ENCODE assay signal across 10 cellular contexts in the genomic region with DNA sequence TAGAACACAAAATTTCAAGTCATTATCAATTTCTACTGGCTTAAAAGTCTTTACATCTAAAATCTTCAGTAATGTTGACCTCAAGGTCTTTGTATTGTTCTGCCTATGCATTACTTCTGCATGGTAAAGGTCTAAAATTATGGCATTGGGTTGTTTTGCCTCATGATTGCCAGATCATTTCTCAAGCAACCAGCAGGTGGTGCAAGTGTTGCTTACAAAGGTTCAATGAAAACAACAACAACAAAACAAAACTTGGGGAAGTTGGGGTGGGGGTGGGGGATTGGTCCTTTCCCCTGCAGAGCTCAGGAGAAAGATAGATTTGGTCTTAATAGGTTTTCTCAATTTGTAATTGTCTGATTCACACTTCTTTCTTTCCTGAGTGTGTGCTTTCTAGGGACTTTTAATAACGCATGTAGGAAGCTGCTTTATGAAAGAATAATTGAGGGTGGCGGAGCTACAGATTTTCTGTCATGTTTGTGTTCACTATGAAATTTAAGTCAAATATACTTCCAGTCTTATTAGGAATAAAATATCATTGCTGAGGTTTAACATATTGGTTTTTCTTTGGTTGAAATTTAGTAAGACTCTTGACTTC.
A peak's percentile ranks its signal among the peaks of the same experiment; 100 is the strongest.
DNase-seq lines count a peak whose midpoint lies in the region; ATAC-seq, FAIRE-seq and TF ChIP-seq lines count a peak whose summit lies in the region.
"Had no signal": no experiment of that assay in that cellular context is flagged by ENCODE, and none has a peak within 500 bp of the region (broad histone marks: within the 10 kb centered on the region; RNA-seq: fewer than 3 reads in every experiment).

No MANE protein-coding gene starts in this region.

- CTCF ChIA-PET in endothelial cell of umbilical vein (lab: Charles Lee), result interaction anchor here (0.7 to 2.1 kb wide), 5 partner anchors 10 to 800 kb away, joined by 3 to 8 read pairs (median 4); no protein-coding TSS in a partner anchor

- TF ChIP-seq CTCF in endothelial cell of umbilical vein (IDR thresholded peaks at IDR 0.05; ENCODE audit: extremely low read depth in 1 of 2, insufficient read depth in 1 of 2, low read depth in 1 of 2, low read length in 2 of 2), result peak in 1 of 2 donors; percentile 21

- H3K27me3 ChIP-seq in endothelial cell of umbilical vein (ENCODE audit: control insufficient read depth in 2 of 2, insufficient read depth in 2 of 2, low read length in 2 of 2), result no peaks in the 10 kb centered on the region
- H3K27me3 ChIP-seq: Peyer's patch had no signal

- intact Hi-C loops in endothelial cell of umbilical vein (cut with micrococcal nuclease), result loop anchor here (1.0 to 5.0 kb wide), 2 partner anchors 113 to 891 kb away; no protein-coding TSS in a partner anchor

- TF ChIP-seq POLR2A in endothelial cell of umbilical vein (IDR thresholded peaks at IDR 0.05; ENCODE audit: low read depth, low read length), result no peak

- no peak overlapping the region for H3K4me2 ChIP-seq in endothelial cell of umbilical vein (ENCODE audit: insufficient read depth, low read length)

- dilution Hi-C loops in endothelial cell of umbilical vein (cut with MboI; ENCODE audit: extremely low pct_ligation_motif_present, low sequenced_read_pairs), result no loop called here

- no peak for FAIRE-seq in endothelial cell of umbilical vein (lab: Jason Lieb, UNC)

- no peaks in the 10 kb centered on the region for H3K4me1 ChIP-seq in endothelial cell of umbilical vein (ENCODE audit: control insufficient read depth, extremely low read depth, insufficient read depth, low read length)
- H3K4me1 ChIP-seq: Peyer's patch had no signal

- POLR2A ChIA-PET in endothelial cell of umbilical vein (lab: Charles Lee), result no interaction called here

- H3K9ac ChIP-seq in endothelial cell of umbilical vein (replicated peaks; ENCODE audit: extremely low read depth, insufficient read depth, low read length), result no peak overlapping the region

- ATAC-seq in GM21528 (IDR thresholded peaks at IDR 0.05; ENCODE audit: low FRiP score, unreplicated experiment) (no peak), GM18502 (IDR thresholded peaks at IDR 0.05; ENCODE audit: poor library complexity, unreplicated experiment) (no peak)
- ATAC-seq: left colon had no signal

- H3K4me3 ChIP-seq in endothelial cell of umbilical vein (replicated peaks in 1 of 3; ENCODE audit: insufficient read depth in 1 of 3, low read depth in 1 of 3, low read length in 3 of 3), result no peak overlapping the region
- H3K4me3 ChIP-seq: Peyer's patch had no signal

- H3K9me1 ChIP-seq in endothelial cell of umbilical vein (replicated peaks; ENCODE audit: control insufficient read depth, extremely low read depth, insufficient read depth, low read length), result no peaks in the 10 kb centered on the region

- H3K79me2 ChIP-seq in endothelial cell of umbilical vein (ENCODE audit: control insufficient read depth, insufficient read depth, low read length), result no peaks in the 10 kb centered on the region

- no peak overlapping the region for H3K27ac ChIP-seq in endothelial cell of umbilical vein (ENCODE audit: insufficient read depth, low read depth, low read length)
- H3K27ac ChIP-seq: Peyer's patch had no signal

- no peak overlapping the region for H2AFZ ChIP-seq in endothelial cell of umbilical vein (ENCODE audit: low read depth, low read length)

- no TSS peak for BruUV-seq in endothelial cell of umbilical vein (replicated peaks; lab: Mats Ljungman, UMichigan)

- H3K36me3 ChIP-seq in endothelial cell of umbilical vein (ENCODE audit: control insufficient read depth in 2 of 2, extremely low read depth in 1 of 2, insufficient read depth in 2 of 2, low read length in 2 of 2), result no peaks in the 10 kb centered on the region
- H3K36me3 ChIP-seq: Peyer's patch had no signal

- peak; percentile 12 for DNase-seq in NCI-H1105 treated with DMSO at 0.1 percent for 48 hours (lab: John Stamatoyannopoulos, UW)
- no peak for DNase-seq in NCI-H1105 (lab: John Stamatoyannopoulos, UW)
- DNase-seq in NCI-H2227 treated with DMSO at 0.1 percent for 48 hours (lab: John Stamatoyannopoulos, UW), result peak; percentile 19
- peak; percentile 7 for DNase-seq in endothelial cell of umbilical vein (ENCODE audit: low read depth, low spot score)
- DNase-seq in retina, result peak; percentile 2
- no peak for DNase-seq in NCI-H146 treated with DMSO at 0.1 percent for 48 hours (lab: John Stamatoyannopoulos, UW; ENCODE audit: unreplicated experiment)
- DNase-seq: left colon, Peyer's patch had no signal

- no peaks in the 10 kb centered on the region for H4K20me1 ChIP-seq in endothelial cell of umbilical vein (replicated peaks; ENCODE audit: control insufficient read depth, extremely low read depth, insufficient read depth, low read length)

- H3K9me3 ChIP-seq in endothelial cell of umbilical vein (replicated peaks; ENCODE audit: control insufficient read depth, insufficient read depth, low read length), result no peaks in the 10 kb centered on the region
- H3K9me3 ChIP-seq: Peyer's patch had no signal

TF ChIP-seq in endothelial cell of umbilical vein, 7 proteins besides CTCF, POLR2A, EP300 and RAD21:
- TF ChIP-seq, protein P1, sequence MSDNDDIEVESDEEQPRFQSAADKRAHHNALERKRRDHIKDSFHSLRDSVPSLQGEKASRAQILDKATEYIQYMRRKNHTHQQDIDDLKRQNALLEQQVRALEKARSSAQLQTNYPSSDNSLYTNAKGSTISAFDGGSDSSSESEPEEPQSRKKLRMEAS (IDR thresholded peaks at IDR 0.05; ENCODE audit: insufficient read depth, insufficient read length), result no peak
- no peak for TF ChIP-seq POLR2AphosphoS5 (IDR thresholded peaks at IDR 0.05; ENCODE audit: insufficient read depth, low read depth, low read length)
- TF ChIP-seq JUN (IDR thresholded peaks at IDR 0.05; ENCODE audit: borderline replicate concordance, insufficient read depth, insufficient read length, low read depth), result no peak

Comparison
In these comparisons a context has a peak if more than half of its experiments do, and no peak if none do; other contexts are left out.
1. DNase-seq: peak in NCI-H1105 treated with DMSO at 0.1 percent for 48 hours (single experiment), NCI-H2227 treated with DMSO at 0.1 percent for 48 hours (single experiment), endothelial cell of umbilical vein (single experiment) and retina (single experiment); none in NCI-H1105 (single experiment) and NCI-H146 treated with DMSO at 0.1 percent for 48 hours (single experiment).